ENCODE assay signal across 8 cellular contexts in genomic region chr3:37993811-37994638, GRCh38. TPM values are rescaled to one million over a fixed set of nuclear protein-coding genes. Genes with fewer than 3 reads are reported as not detected.
A peak's percentile ranks its signal among the peaks of the same experiment; 100 is the strongest.
DNase-seq lines count a peak whose midpoint lies in the region; ATAC-seq and TF ChIP-seq lines count a peak whose summit lies in the region.

No MANE protein-coding gene starts in this region.

- no peaks in the 10 kb centered on the region for H4K20me1 ChIP-seq in OCI-LY3 (ENCODE audit: insufficient read depth, low read length)

- H3K27me3 ChIP-seq in OCI-LY3 (ENCODE audit: low read depth, low read length) = 0 out of 2 replicates have a peak, but pooled peaks cover 3% of the 10 kb centered on the region
- no peaks in the 10 kb centered on the region for H3K27me3 ChIP-seq in neutrophil
- no peaks in the 10 kb centered on the region for H3K27me3 ChIP-seq in suprapubic skin

- peaks cover 5% of the 10 kb centered on the region for H3K36me3 ChIP-seq in OCI-LY3 (replicated peaks; ENCODE audit: low read depth, low read length)
- H3K36me3 ChIP-seq in neutrophil = no peaks in the 10 kb centered on the region
- H3K36me3 ChIP-seq in suprapubic skin = peaks cover 6% of the 10 kb centered on the region

- no peaks in the 10 kb centered on the region for H3K9me3 Mint-ChIP-seq in activated T-helper 2 cell treated with anti-CD3 and anti-CD28 coated beads, Interferon-gamma antibody, Interleukin-2, Interleukin-4, amounts not matched to agents 10 μg/mL and 5 μg/mL and 100 μg/mL, durations not matched to agents 14 hours and 24 hours and 36 hours

- H2AFZ ChIP-seq in OCI-LY3 (ENCODE audit: low read depth, low read length) = peak overlapping the region; percentile 91

- peak; percentile 54 for DNase-seq in activated T-helper 2 cell treated with anti-CD3 and anti-CD28 coated beads, Interferon-gamma antibody, Interleukin-2, Interleukin-4, amounts not matched to agents 10 μg/mL and 5 μg/mL and 100 μg/mL, durations not matched to agents 14 hours and 24 hours and 36 hours (ENCODE audit: low spot score)
- DNase-seq in fibroblast of villous mesenchyme (ENCODE audit: low read depth) (peak; percentile 82), suprapubic skin (ENCODE audit: low spot score in 2 of 2) (peak; percentile 91 to 93)

- H3K4me3 Mint-ChIP-seq in activated T-helper 2 cell treated with anti-CD3 and anti-CD28 coated beads, Interferon-gamma antibody, Interleukin-2, Interleukin-4, amounts not matched to agents 10 μg/mL and 5 μg/mL and 100 μg/mL, durations not matched to agents 14 hours and 24 hours and 36 hours (ENCODE audit: low read depth) = peak overlapping the region; percentile 83

- peaks cover 43% of the 10 kb centered on the region for H3K4me1 Mint-ChIP-seq in activated T-helper 2 cell treated with anti-CD3 and anti-CD28 coated beads, Interferon-gamma antibody, Interleukin-2, Interleukin-4, amounts not matched to agents 10 μg/mL and 5 μg/mL and 100 μg/mL, durations not matched to agents 14 hours and 24 hours and 36 hours (ENCODE audit: low read depth)

- peak overlapping the region; percentile 82 for H3K9ac ChIP-seq in OCI-LY3 (ENCODE audit: low read length)

- ATAC-seq in GM18502 (IDR thresholded peaks at IDR 0.05; ENCODE audit: poor library complexity, unreplicated experiment) (peak; percentile 71), HG02840 (IDR thresholded peaks at IDR 0.05; ENCODE audit: low FRiP score, unreplicated experiment) (peak; percentile 46), GM18520 (IDR thresholded peaks at IDR 0.05; ENCODE audit: unreplicated experiment) (no peak)

- H3K9me3 ChIP-seq in OCI-LY3 (ENCODE audit: insufficient read depth, low read length) = no peaks in the 10 kb centered on the region
- H3K9me3 ChIP-seq in neutrophil = no peaks in the 10 kb centered on the region
- no peaks in the 10 kb centered on the region for H3K9me3 ChIP-seq in suprapubic skin

- intact Hi-C loops in activated T-helper 2 cell treated with anti-CD3 and anti-CD28 coated beads, Interferon-gamma antibody, Interleukin-2, Interleukin-4, amounts not matched to agents 10 μg/mL and 5 μg/mL and 100 μg/mL, durations not matched to agents 14 hours and 24 hours and 36 hours (cut with micrococcal nuclease) = loop anchor here (1.0 to 2.0 kb wide), 3 partner anchors 20 to 143 kb away; partner anchors contain the start of gene ACAA1

- peaks cover 9% of the 10 kb centered on the region for H3K79me2 ChIP-seq in OCI-LY3 (ENCODE audit: low read length)

- peaks cover 16% of the 10 kb centered on the region for H3K4me1 ChIP-seq in OCI-LY3 (ENCODE audit: low read length)
- H3K4me1 ChIP-seq in neutrophil (ENCODE audit: control insufficient read depth in 1 of 2, insufficient read depth in 1 of 2, low read depth in 1 of 2, low read length in 1 of 2) = peaks cover 73% of the 10 kb centered on the region in 2 experiments
- peaks cover 43% of the 10 kb centered on the region for H3K4me1 ChIP-seq in suprapubic skin

- H3K27ac Mint-ChIP-seq in activated T-helper 2 cell treated with anti-CD3 and anti-CD28 coated beads, Interferon-gamma antibody, Interleukin-2, Interleukin-4, amounts not matched to agents 10 μg/mL and 5 μg/mL and 100 μg/mL, durations not matched to agents 14 hours and 24 hours and 36 hours = peak overlapping the region; percentile 87

- peak; percentile 38 for TF ChIP-seq EP300 in suprapubic skin (IDR thresholded peaks at IDR 0.05)

- H3K4me3 ChIP-seq in OCI-LY3 (ENCODE audit: low read length) = peak overlapping the region; percentile 85
- H3K4me3 ChIP-seq in fibroblast of villous mesenchyme (ENCODE audit: low read depth, low read length) = peak overlapping the region; percentile 72
- H3K4me3 ChIP-seq in neutrophil (ENCODE audit: low read depth in 1 of 2, low read length in 1 of 2) = peak overlapping the region; percentile 75
- H3K4me3 ChIP-seq in suprapubic skin = peak overlapping the region; percentile 58

- TF ChIP-seq CTCF in OCI-LY3 (IDR thresholded peaks at IDR 0.05; ENCODE audit: low read depth, low read length) (no peak), fibroblast of villous mesenchyme (IDR thresholded peaks at IDR 0.05; ENCODE audit: insufficient read depth, low read depth, low read length) (peak; percentile 2), neutrophil (IDR thresholded peaks at IDR 0.05) (no peak), suprapubic skin (IDR thresholded peaks at IDR 0.05) (no peak)

- peak overlapping the region; percentile 88 for H3K4me2 ChIP-seq in OCI-LY3 (ENCODE audit: low read length)

- no peaks in the 10 kb centered on the region for H3K27me3 Mint-ChIP-seq in activated T-helper 2 cell treated with anti-CD3 and anti-CD28 coated beads, Interferon-gamma antibody, Interleukin-2, Interleukin-4, amounts not matched to agents 10 μg/mL and 5 μg/mL and 100 μg/mL, durations not matched to agents 14 hours and 24 hours and 36 hours (ENCODE audit: low read depth)

- peaks cover 20% of the 10 kb centered on the region for H3K36me3 Mint-ChIP-seq in activated T-helper 2 cell treated with anti-CD3 and anti-CD28 coated beads, Interferon-gamma antibody, Interleukin-2, Interleukin-4, amounts not matched to agents 10 μg/mL and 5 μg/mL and 100 μg/mL, durations not matched to agents 14 hours and 24 hours and 36 hours (ENCODE audit: low read depth)

- WGBS in suprapubic skin = 2% methylated on average over 35 of the region's 49 CpGs

- H3K27ac ChIP-seq in OCI-LY3 (ENCODE audit: low read length) (peak overlapping the region; percentile 20; the same call in 1 of the 2 replicates), neutrophil (peak overlapping the region; percentile 71), suprapubic skin (peak overlapping the region; percentile 81)

- peak in 1 of 2 donors; percentile 70 for TF ChIP-seq POLR2A in suprapubic skin (IDR thresholded peaks at IDR 0.05)

RNA-seq across cellular contexts. Expression of gene VILL, which starts 3.4 kb away (rescaled TPM):
- total RNA-seq in activated T-helper 2 cell treated with anti-CD3 and anti-CD28 coated beads, Interferon-gamma antibody, Interleukin-2, Interleukin-4, amounts not matched to agents 10 μg/mL and 5 μg/mL and 100 μg/mL, durations not matched to agents 14 hours and 24 hours and 36 hours = 11.8 and 12.8 TPM in 2 replicates
- total RNA-seq in fibroblast of villous mesenchyme (4.3 and 5.5 TPM in 2 replicates), suprapubic skin (10 to 100 TPM; 13.2 to 16.7 (median 15.0) TPM)

RNA-seq across cellular contexts. Expression of gene PLCD1, which starts 35.4 kb away (rescaled TPM):
- 4.3 and 6.9 TPM in 2 replicates for total RNA-seq in activated T-helper 2 cell treated with anti-CD3 and anti-CD28 coated beads, Interferon-gamma antibody, Interleukin-2, Interleukin-4, amounts not matched to agents 10 μg/mL and 5 μg/mL and 100 μg/mL, durations not matched to agents 14 hours and 24 hours and 36 hours
- 15.1 and 15.5 TPM in 2 replicates for total RNA-seq in fibroblast of villous mesenchyme
- total RNA-seq in suprapubic skin = 10 to 100 TPM; 32.3 to 42.2 (median 39.3) TPM

RNA-seq across cellular contexts. Expression of gene DLEC1, which starts 45.0 kb away (rescaled TPM):
- 0.02 and 0.16 TPM in 2 replicates for total RNA-seq in activated T-helper 2 cell treated with anti-CD3 and anti-CD28 coated beads, Interferon-gamma antibody, Interleukin-2, Interleukin-4, amounts not matched to agents 10 μg/mL and 5 μg/mL and 100 μg/mL, durations not matched to agents 14 hours and 24 hours and 36 hours
- under 0.01 TPM in 1 of 2 replicates, not detected in the other for total RNA-seq in fibroblast of villous mesenchyme
- 1 to 10 TPM in 1 of 4 donors, under 1 TPM in 3; 0.19 to 2.1 (median 0.50) TPM for total RNA-seq in suprapubic skin

Comparison
In these comparisons a context has a peak if more than half of its experiments do, and no peak if none do; other contexts are left out.
1. H3K27ac ChIP-seq: peak in every context shown above with its lines; median percentile 81 in suprapubic skin; 71 in neutrophil; 20 in OCI-LY3.